22 cellular contexts compared by ENCODE assay signal in the genomic region with DNA sequence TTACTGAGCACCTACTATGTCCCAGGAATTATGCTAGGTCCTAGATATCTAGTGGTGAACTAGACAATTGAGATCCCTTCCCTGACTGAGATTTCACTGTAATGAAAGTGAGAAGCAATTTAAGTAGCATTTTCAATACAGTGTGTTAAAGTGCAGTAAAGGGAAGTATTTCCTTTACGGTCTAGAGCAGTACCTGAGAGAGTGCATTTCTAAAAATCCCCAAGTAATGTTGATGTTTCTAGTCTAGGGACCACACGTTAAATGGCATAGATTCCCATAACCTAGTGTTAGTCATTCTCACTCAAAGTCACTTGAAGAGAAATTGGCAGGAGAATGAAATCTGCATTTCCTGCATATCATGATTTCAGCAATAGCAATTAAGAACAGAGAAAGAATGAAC.
DNase-seq lines count a peak whose midpoint lies in the region; ATAC-seq and TF ChIP-seq lines count a peak whose summit lies in the region.
"Had no signal": no experiment of that assay in that cellular context is flagged by ENCODE, and none has a peak within 500 bp of the region (broad histone marks: within the 10 kb centered on the region; RNA-seq: fewer than 3 reads in every experiment).

No MANE protein-coding gene starts in this region.

- ATAC-seq in GM18498 (IDR thresholded peaks at IDR 0.05; ENCODE audit: unreplicated experiment) = peak; percentile 43
- peak; percentile 50 for ATAC-seq in GM18858 (IDR thresholded peaks at IDR 0.05; ENCODE audit: unreplicated experiment)
- ATAC-seq in lung (ENCODE audit: insufficient read depth, low FRiP score) = peak; percentile 58
- ATAC-seq: K562 had no signal

- 54 to 62% methylated on average over 2 of the region's 2 CpGs for WGBS in lung, 2 donors

- DNase-seq in lung (ENCODE audit: low spot score) = no peak
- DNase-seq in GM03348 (ENCODE audit: low spot score) = no peak
- DNase-seq in activated CD4-positive, alpha-beta T cell treated with anti-CD3 and anti-CD28 coated beads for 4 hours = no peak
- no peak for DNase-seq in stimulated activated CD4-positive, alpha-beta T cell treated with anti-CD3 and anti-CD28 coated beads, Interleukin-2, amount 100 ng/mL, for 48 hours
- no peak for DNase-seq in left ventricle myocardium inferior
- DNase-seq: ACHN; BE2C; C1 segment of cervical spinal cord; Caco-2; CD4-positive, alpha-beta T cell; DMS153; DMS79; GDM1; GM23248; HCEC 1CT; HFFc6; IMR-90 had no signal

- H3K9me3 ChIP-seq in HEK293 (ENCODE audit: control insufficient read depth, insufficient read depth, low read depth, low read length) (no peaks in the 10 kb centered on the region), lung (ENCODE audit: control insufficient read depth in 2 of 2, insufficient read depth in 1 of 2, low read length in 1 of 2) (no peaks in the 10 kb centered on the region), left ventricle myocardium inferior (replicated peaks) (no peaks in the 10 kb centered on the region)
- H3K9me3 ChIP-seq: BE2C, Caco-2 had no signal

- H3K27ac ChIP-seq in HEK293 (ENCODE audit: extremely low read depth, low read depth, low read length) (no peak overlapping the region), lung (ENCODE audit: low read depth in 1 of 2, low read length in 1 of 2) (no peak overlapping the region), left ventricle myocardium inferior (replicated peaks) (no peak overlapping the region)
- H3K27ac ChIP-seq: GM23248, HL-60 had no signal

- TF ChIP-seq CTCF in HEK293 (tag by site-specific recombination; IDR thresholded peaks at IDR 0.05) (no peak), lung (IDR thresholded peaks at IDR 0.05; ENCODE audit: control extremely low read depth, extremely low read depth) (no peak), left ventricle myocardium inferior (IDR thresholded peaks at IDR 0.05; ENCODE audit: borderline replicate concordance) (no peak)

- POLR2A ChIA-PET in HEK293 (lab: Yijun Ruan, JAX) = no interaction called here

- intact Hi-C loops in left ventricle myocardium inferior (cut with micrococcal nuclease) = no loop called here

- H3K4me3 ChIP-seq in HEK293 (ENCODE audit: low read depth, low read length) = no peak overlapping the region
- H3K4me3 ChIP-seq in lung = no peak overlapping the region
- H3K4me3 ChIP-seq in left ventricle myocardium inferior = no peak overlapping the region
- H3K4me3 ChIP-seq: GM23248, K562 had no signal

- H3K4me1 ChIP-seq in HEK293 (ENCODE audit: control insufficient read depth, insufficient read depth, low read length) = no peaks in the 10 kb centered on the region
- H3K4me1 ChIP-seq in lung (ENCODE audit: control insufficient read depth in 2 of 2, insufficient read depth in 2 of 2, low read length in 2 of 2) = no peaks in the 10 kb centered on the region
- H3K4me1 ChIP-seq in left ventricle myocardium inferior = no peaks in the 10 kb centered on the region
- H3K4me1 ChIP-seq: BE2C, Caco-2 had no signal

- H3K36me3 ChIP-seq in HEK293 (ENCODE audit: control insufficient read depth in 2 of 2, insufficient read depth in 1 of 2, low read length in 2 of 2) (no peaks in the 10 kb centered on the region), lung (ENCODE audit: control insufficient read depth in 2 of 2, insufficient read depth in 2 of 2, low read length in 2 of 2) (no peaks in the 10 kb centered on the region), left ventricle myocardium inferior (no peaks in the 10 kb centered on the region)
- H3K36me3 ChIP-seq: BE2C had no signal

- CTCF ChIA-PET in HEK293 (lab: Yijun Ruan, JAX) = no interaction called here

- no peaks in the 10 kb centered on the region for H3K27me3 ChIP-seq in lung (ENCODE audit: control insufficient read depth, insufficient read depth)
- H3K27me3 ChIP-seq in left ventricle myocardium inferior (ENCODE audit: low read depth) = no peaks in the 10 kb centered on the region
- H3K27me3 ChIP-seq: BE2C had no signal

TF ChIP-seq in HEK293, 187 proteins besides CTCF, POLR2A, EP300 and RAD21:
- TF ChIP-seq GLIS2 (tag by site-specific recombination; IDR thresholded peaks at IDR 0.05) = no peak
- TF ChIP-seq ZNF664 (tag by site-specific recombination; IDR thresholded peaks at IDR 0.05) = 0 out of 2 replicates have a peak, but pooled peaks have one; percentile 10
TF ChIP-seq in HEK293: peak in this region for 1.
